10 cellular contexts compared by ENCODE assay signal in the genomic region with DNA sequence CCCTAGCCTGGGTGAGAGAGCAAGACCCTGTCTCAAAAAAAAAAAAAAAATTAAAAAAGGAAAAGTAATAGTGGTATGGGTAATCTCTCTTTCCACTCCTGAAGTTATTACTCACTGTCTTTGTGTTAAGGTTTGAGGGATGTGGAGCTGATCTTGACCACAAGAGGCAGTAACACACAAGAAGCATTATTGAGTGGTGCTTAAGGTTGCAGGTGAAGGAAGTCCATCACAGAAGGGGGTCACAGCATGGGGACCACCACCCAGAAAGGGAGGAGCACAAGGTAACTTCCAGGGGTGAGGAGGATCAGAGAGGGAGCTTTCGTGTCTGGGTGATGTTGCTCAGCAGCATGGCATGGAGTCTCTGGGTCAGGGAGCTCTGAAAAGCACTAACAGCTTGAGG.
DNase-seq lines count a peak whose midpoint lies in the region; ATAC-seq, FAIRE-seq and TF ChIP-seq lines count a peak whose summit lies in the region.
"Had no signal": no experiment of that assay in that cellular context is flagged by ENCODE, and none has a peak within 500 bp of the region (broad histone marks: within the 10 kb centered on the region; RNA-seq: fewer than 3 reads in every experiment).

No MANE protein-coding gene starts in this region.

- H3K4me3 ChIP-seq in GM12865 (ENCODE audit: low read depth, low read length) (no peak overlapping the region), brain microvascular endothelial cell (ENCODE audit: low read depth, low read length) (no peak overlapping the region)
- H3K4me3 ChIP-seq: thoracic aorta had no signal

- DNase-seq in GM12865 (ENCODE audit: low read depth) (peak; percentile 17), brain microvascular endothelial cell (no peak), osteocyte (ENCODE audit: extremely low spot score, unreplicated experiment) (no peak), RCC 7860 (ENCODE audit: low spot score) (no peak)
- no peak for DNase-seq in stimulated activated CD4-positive, alpha-beta T cell treated with anti-CD3 and anti-CD28 coated beads, Interleukin-2, amount 100 ng/mL, for 24 hours
- DNase-seq: activated CD8-positive, alpha-beta memory T cell treated with anti-CD3 and anti-CD28 coated beads, Interleukin-2, amount 50 U/mL, for 4 hours; NCI-H345 had no signal

- no peak for FAIRE-seq in RCC 7860 (lab: Jason Lieb, UNC)

- in situ Hi-C loops in brain microvascular endothelial cell (cut with HindIII; ENCODE audit: low pct_ligation_motif_present, low sequenced_read_pairs): no loop called here

- no peak overlapping the region for H3K27ac Mint-ChIP-seq in osteocyte (ENCODE audit: unreplicated experiment)

- no peaks in the 10 kb centered on the region for H3K36me3 ChIP-seq in brain microvascular endothelial cell (replicated peaks)
- H3K36me3 ChIP-seq: thoracic aorta had no signal

- peak; percentile 67 for ATAC-seq in HG03159 (IDR thresholded peaks at IDR 0.05; ENCODE audit: unreplicated experiment)
- no peak for ATAC-seq in GM18870 (IDR thresholded peaks at IDR 0.05; ENCODE audit: unreplicated experiment)

- H3K27me3 ChIP-seq in brain microvascular endothelial cell (replicated peaks): no peaks in the 10 kb centered on the region

- no peak overlapping the region for H3K27ac ChIP-seq in brain microvascular endothelial cell
- H3K27ac ChIP-seq: thoracic aorta had no signal

- no peak overlapping the region for H3K4me3 Mint-ChIP-seq in osteocyte (ENCODE audit: unreplicated experiment)

- no peaks in the 10 kb centered on the region for H3K4me1 Mint-ChIP-seq in osteocyte (ENCODE audit: unreplicated experiment)

- H3K27me3 Mint-ChIP-seq in osteocyte (ENCODE audit: unreplicated experiment): no peaks in the 10 kb centered on the region

- H3K36me3 Mint-ChIP-seq in osteocyte (ENCODE audit: unreplicated experiment): no peaks in the 10 kb centered on the region

- no peaks in the 10 kb centered on the region for H3K9me3 Mint-ChIP-seq in osteocyte (ENCODE audit: unreplicated experiment)

- TF ChIP-seq CTCF in GM12865 (IDR thresholded peaks at IDR 0.05; ENCODE audit: insufficient read depth, low read depth, low read length, missing control alignments) (peak; percentile 31), brain microvascular endothelial cell (IDR thresholded peaks at IDR 0.05; ENCODE audit: low read depth, low read length, missing control alignments) (peak; percentile 36), osteocyte (IDR thresholded peaks at IDR 0.05) (peak; percentile 46)
